Comparison of ENCODE assay signal across 16 cellular contexts in the genomic region with DNA sequence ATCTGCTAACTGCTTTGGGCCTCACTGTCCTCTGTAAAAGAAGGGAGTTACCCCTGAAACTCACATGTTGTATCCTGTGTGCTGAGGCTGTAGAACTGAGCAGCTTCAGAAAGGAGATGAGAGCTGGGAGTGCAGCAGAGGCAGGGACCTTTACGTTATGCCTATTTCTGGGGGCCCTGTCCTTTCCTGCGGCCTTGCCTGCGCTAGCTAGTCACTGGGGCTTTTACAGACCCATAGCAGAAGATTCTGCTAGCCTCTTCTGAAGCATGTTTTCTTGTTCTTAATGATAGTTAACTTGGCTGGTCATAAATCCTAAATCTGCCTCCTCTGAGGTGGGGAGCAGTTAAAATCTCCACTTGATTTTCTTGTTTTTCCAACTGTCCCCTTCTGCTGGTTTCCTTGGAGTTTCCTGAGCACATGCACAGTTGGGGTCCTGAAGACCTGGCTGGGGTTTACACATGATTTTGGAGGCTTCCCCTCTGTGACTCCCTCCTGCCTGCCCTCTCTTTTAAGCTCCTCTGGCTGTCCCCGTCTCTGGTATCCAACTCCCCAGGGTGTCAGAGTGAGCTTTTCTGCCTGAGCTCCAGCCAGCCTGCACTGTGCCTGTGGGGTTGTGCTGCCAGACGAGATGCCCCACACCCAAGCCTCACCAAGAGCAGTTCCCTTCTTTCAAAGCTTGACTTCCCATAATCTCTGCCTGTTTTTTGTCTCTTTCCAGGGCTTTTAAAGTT.
DNase-seq lines count a peak whose midpoint lies in the region; ATAC-seq lines count a peak whose summit lies in the region.
"Had no signal": no experiment of that assay in that cellular context is flagged by ENCODE, and none has a peak within 500 bp of the region (broad histone marks: within the 10 kb centered on the region; RNA-seq: fewer than 3 reads in every experiment).

No MANE protein-coding gene starts in this region.

- no peaks in the 10 kb centered on the region for H3K27me3 ChIP-seq in HUES6 (ENCODE audit: control insufficient read depth, insufficient read depth, low read length)

- DNase-seq in SK-N-MC (ENCODE audit: low read depth, low spot score) (no peak), left kidney (ENCODE audit: low read depth, low spot score) (peak; percentile 36), OCI-M2 (lab: John Stamatoyannopoulos, UW; ENCODE audit: unreplicated experiment) (no peak), cortex of kidney (lab: John Stamatoyannopoulos, UW) (no peak)
- DNase-seq in activated effector memory CD4-positive, alpha-beta T cell treated with anti-CD3 and anti-CD28 coated beads, Interleukin-2, amount 50 U/mL, for 16 hours = no peak
- DNase-seq: activated CD4-positive, CD25-positive, alpha-beta regulatory T cell; gastrocnemius medialis; HFFc6; kidney glomerular epithelial cell; PC-3 had no signal

- H3K9me3 ChIP-seq in ES-I3 (ENCODE audit: control insufficient read depth, insufficient read depth, low read length) (no peaks in the 10 kb centered on the region), HUES6 (ENCODE audit: control insufficient read depth, insufficient read depth, low read depth, low read length) (no peaks in the 10 kb centered on the region), SK-N-MC (ENCODE audit: low read depth, low read length) (no peaks in the 10 kb centered on the region)
- H3K9me3 ChIP-seq: gastrocnemius medialis, thoracic aorta had no signal

- H3K4me1 ChIP-seq in ES-I3 (ENCODE audit: insufficient read depth, low read length) (peaks cover 54% of the 10 kb centered on the region), HUES6 (ENCODE audit: control insufficient read depth, insufficient read depth, low read length) (peaks cover 74% of the 10 kb centered on the region)
- H3K4me1 ChIP-seq: gastrocnemius medialis had no signal

- H3K9ac ChIP-seq in ES-I3 (ENCODE audit: low read depth, low read length) = peak overlapping the region; percentile 10; the same call in 1 of the 2 replicates
- H3K9ac ChIP-seq in HUES6 (ENCODE audit: low read length) = peak overlapping the region; percentile 70
- no peak overlapping the region for H3K9ac ChIP-seq in SK-N-MC (ENCODE audit: insufficient read length)

- H3K4me3 ChIP-seq in HUES6 (ENCODE audit: low read depth, low read length) = peak overlapping the region; percentile 17; the same call in 1 of the 2 replicates
- 0 out of 2 replicates have a peak overlapping the region, but pooled peaks have one; percentile 3 for H3K4me3 ChIP-seq in SK-N-MC
- H3K4me3 ChIP-seq: gastrocnemius medialis, thoracic aorta had no signal

- no peaks in the 10 kb centered on the region for H3K36me3 ChIP-seq in ES-I3 (ENCODE audit: insufficient read depth, low read length)
- no peaks in the 10 kb centered on the region for H3K36me3 ChIP-seq in HUES6 (ENCODE audit: control insufficient read depth, insufficient read depth, low read length)
- H3K36me3 ChIP-seq in SK-N-MC (ENCODE audit: insufficient read depth, low read length) = no peaks in the 10 kb centered on the region
- H3K36me3 ChIP-seq: gastrocnemius medialis, thoracic aorta had no signal

- H3K27ac ChIP-seq in HUES6 (ENCODE audit: low read depth, low read length) (peak overlapping the region; percentile 58; the same call in 1 of the 2 replicates), SK-N-MC (no peak overlapping the region)
- H3K27ac ChIP-seq: gastrocnemius medialis, HL-60, thoracic aorta had no signal

- no peak for ATAC-seq in GM21619 (IDR thresholded peaks at IDR 0.05; ENCODE audit: unreplicated experiment)
- ATAC-seq: activated naive CD4-positive, alpha-beta T cell treated with anti-CD3 and anti-CD28 coated beads, Interleukin-2, amount 50 U/mL, for 72 hours; gastrocnemius medialis; PC-3 had no signal
